13 cellular contexts compared by ENCODE assay signal in the genomic region with DNA sequence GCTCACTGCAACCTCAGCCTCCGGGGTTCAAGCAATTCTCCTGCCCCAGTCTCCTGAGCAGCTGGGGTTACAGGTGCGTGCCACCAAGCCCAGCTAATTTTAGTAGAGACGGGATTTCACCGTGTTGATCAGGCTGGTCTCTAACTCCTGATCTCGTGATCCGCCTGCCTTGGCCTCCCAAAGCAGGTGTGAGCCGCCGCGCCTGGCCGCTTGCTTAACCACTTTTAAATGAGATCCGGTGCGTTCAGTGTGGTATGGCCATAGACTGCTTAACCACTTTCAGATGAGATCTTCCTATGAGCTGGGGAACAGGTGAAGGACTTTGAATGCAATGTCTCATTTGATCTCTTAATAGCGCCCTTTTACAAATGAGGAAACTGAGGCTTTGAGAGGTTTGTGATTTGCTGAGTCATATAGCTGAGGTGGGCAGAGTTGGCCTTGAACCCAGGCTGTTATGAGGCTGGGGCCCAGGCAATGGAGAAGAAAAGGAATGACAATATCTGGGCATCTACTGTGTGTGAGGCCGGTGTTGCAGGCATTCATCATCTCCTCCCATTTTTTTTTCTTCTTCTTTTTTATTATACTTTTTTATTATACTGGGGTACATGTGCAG. TPM values are rescaled to one million over a fixed set of nuclear protein-coding genes. Genes with fewer than 3 reads are reported as not detected.
A peak's percentile ranks its signal among the peaks of the same experiment; 100 is the strongest.
DNase-seq lines count a peak whose midpoint lies in the region; ATAC-seq and TF ChIP-seq lines count a peak whose summit lies in the region.
"Had no signal": no experiment of that assay in that cellular context is flagged by ENCODE, and none has a peak within 500 bp of the region (broad histone marks: within the 10 kb centered on the region; RNA-seq: fewer than 3 reads in every experiment).

No MANE protein-coding gene starts in this region.

- H3K4me3 Mint-ChIP-seq in memory B cell (peak overlapping the region; percentile 55), type B pancreatic cell (no peak overlapping the region)

- no peaks in the 10 kb centered on the region for H3K9me3 Mint-ChIP-seq in memory B cell
- H3K9me3 Mint-ChIP-seq in type B pancreatic cell, result no peaks in the 10 kb centered on the region

- H3K4me1 Mint-ChIP-seq in memory B cell, result peaks cover 32% of the 10 kb centered on the region
- no peaks in the 10 kb centered on the region for H3K4me1 Mint-ChIP-seq in type B pancreatic cell (ENCODE audit: unreplicated experiment)

- H3K27ac Mint-ChIP-seq in memory B cell (peak overlapping the region; percentile 66), type B pancreatic cell (no peak overlapping the region)

- in situ Hi-C loops in GM13977 (cut with MboI; ENCODE audit: low pct_unique_long_range_greater_than_20kb, low sequenced_read_pairs, unreplicated experiment), result no loop called here

- ATAC-seq in GM18867 (IDR thresholded peaks at IDR 0.05; ENCODE audit: unreplicated experiment) (peak; percentile 94), GM21528 (IDR thresholded peaks at IDR 0.05; ENCODE audit: low FRiP score, unreplicated experiment) (peak; percentile 89), HG03159 (IDR thresholded peaks at IDR 0.05; ENCODE audit: unreplicated experiment) (peak; percentile 81), memory B cell (ENCODE audit: low read depth) (peak; percentile 94)
- ATAC-seq: Right ventricle myocardium inferior had no signal

- DNase-seq in memory B cell (ENCODE audit: low spot score in 2 of 2) (peak; percentile 42 to 62), GM13977 (ENCODE audit: low spot score) (no peak), NCI-H146 treated with DMSO at 0.1 percent for 48 hours (lab: John Stamatoyannopoulos, UW; ENCODE audit: unreplicated experiment) (no peak), type B pancreatic cell (ENCODE audit: extremely low spot score, unreplicated experiment) (no peak), islet precursor cell (no peak)
- DNase-seq: DMS153; kidney; NCI-H1930; stimulated activated CD4-positive, alpha-beta T cell treated with anti-CD3 and anti-CD28 coated beads, Interleukin-4, amount 100 ng/mL, for 1 hour had no signal

- H3K27me3 Mint-ChIP-seq in memory B cell, result peaks cover 9% of the 10 kb centered on the region
- peaks cover 10% of the 10 kb centered on the region for H3K27me3 Mint-ChIP-seq in type B pancreatic cell

- no peak for TF ChIP-seq CTCF in GM13977 (IDR thresholded peaks at IDR 0.05; ENCODE audit: extremely low read depth, insufficient read depth, missing control alignments)
- no peak for TF ChIP-seq CTCF in type B pancreatic cell (conservative IDR thresholded peaks at IDR 0.05)

- H3K36me3 Mint-ChIP-seq in memory B cell (no peaks in the 10 kb centered on the region), type B pancreatic cell (no peaks in the 10 kb centered on the region)

RNA-seq across cellular contexts. Expression of gene NSG1, which starts 41.9 kb away (rescaled TPM):
- 71.9 and 216 TPM in 2 replicates for total RNA-seq in type B pancreatic cell (ENCODE audit: low replicate concordance)

RNA-seq across cellular contexts. Expression of gene ZBTB49, which starts 55.0 kb away (rescaled TPM):
- total RNA-seq in type B pancreatic cell (ENCODE audit: low replicate concordance), result 7.8 and 9.7 TPM in 2 replicates

RNA-seq across cellular contexts. Expression of gene LYAR, which starts 55.1 kb away (rescaled TPM):
- 12.4 and 18.6 TPM in 2 replicates for total RNA-seq in type B pancreatic cell (ENCODE audit: low replicate concordance)

Comparison
In these comparisons a context has a peak if more than half of its experiments do, and no peak if none do; other contexts are left out.
1. DNase-seq: peak in memory B cell (2 of 2); none in GM13977 (single experiment), NCI-H146 treated with DMSO at 0.1 percent for 48 hours (single experiment), type B pancreatic cell (single experiment) and islet precursor cell (single experiment).
2. Peak in every context shown above with its lines, with median percentiles within 50 percentile points of each other: ATAC-seq.